ENCODE assay signal across 8 cellular contexts in genomic region chr17:60525347-60525623, GRCh38. TPM values are rescaled to one million over a fixed set of nuclear protein-coding genes. Genes with fewer than 3 reads are reported as not detected.
DNase-seq lines count a peak whose midpoint lies in the region; FAIRE-seq and TF ChIP-seq lines count a peak whose summit lies in the region.

No MANE protein-coding gene starts in this region.

- H3K4me1 Mint-ChIP-seq in MCF 10A (ENCODE audit: insufficient read depth, unreplicated experiment): peaks cover 32% of the 10 kb centered on the region

- H3K9me3 ChIP-seq in HUES48 (ENCODE audit: control insufficient read depth, insufficient read depth, low read length): no peaks in the 10 kb centered on the region
- no peaks in the 10 kb centered on the region for H3K9me3 ChIP-seq in liver (ENCODE audit: control insufficient read depth in 4 of 4, low read length in 3 of 4)
- H3K9me3 ChIP-seq in thymus (ENCODE audit: control insufficient read depth): no peaks in the 10 kb centered on the region

- TF ChIP-seq RAD21 in liver (IDR thresholded peaks at IDR 0.05): peak in 1 of 2 donors; percentile 17

- WGBS in liver: under 1% methylated on average over 8 of the region's 8 CpGs
- WGBS in thymus: under 1% methylated on average over 8 of the region's 8 CpGs

- H3K9me3 Mint-ChIP-seq in MCF 10A (ENCODE audit: unreplicated experiment): no peaks in the 10 kb centered on the region

- H3K4me1 ChIP-seq in HUES48 (ENCODE audit: control insufficient read depth, insufficient read depth, low read length): peaks cover 10% of the 10 kb centered on the region; the same call in 1 of the 2 replicates
- peaks cover 4 to 32% (median 9%) of the 10 kb centered on the region in 4 donors for H3K4me1 ChIP-seq in liver (ENCODE audit: control insufficient read depth in 4 of 4, insufficient read depth in 4 of 4, low read length in 3 of 4)
- H3K4me1 ChIP-seq in thymus (ENCODE audit: control insufficient read depth, insufficient read depth, low read length): peaks cover 12% of the 10 kb centered on the region

- no peaks in the 10 kb centered on the region for H3K27me3 Mint-ChIP-seq in MCF 10A (ENCODE audit: insufficient read depth, unreplicated experiment)

- POLR2A ChIA-PET in MCF 10A (lab: Yijun Ruan, JAX): interaction anchor here (0.7 to 6.4 kb wide), 13 partner anchors 11 to 152 kb away, joined by 3 to 113 read pairs (median 4); partner anchors contain the start of gene PPM1D

- H3K36me3 Mint-ChIP-seq in MCF 10A (ENCODE audit: insufficient read depth, unreplicated experiment): peaks cover 12% of the 10 kb centered on the region

- peak overlapping the region; percentile 90 for H3K4me3 ChIP-seq in HUES48 (ENCODE audit: low read depth, low read length)
- peak overlapping the region; percentile 62 to 92 (median 84) for H3K4me3 ChIP-seq in liver (ENCODE audit: low read depth in 1 of 3, low read length in 3 of 3)
- peak overlapping the region; percentile 69 for H3K4me3 ChIP-seq in thymus (ENCODE audit: low read length)

- peak overlapping the region; percentile 91 for H3K4me3 Mint-ChIP-seq in MCF 10A (ENCODE audit: unreplicated experiment)

- no peak for FAIRE-seq in D721Med (lab: Jason Lieb, UNC)

- intact Hi-C loops in MCF 10A (cut with micrococcal nuclease): loop anchor here (1.0 to 2.0 kb wide), 2 partner anchors 44 to 76 kb away; partner anchors contain the start of gene PPM1D

- H3K27me3 ChIP-seq in HUES48 (ENCODE audit: control insufficient read depth, insufficient read depth, low read length): no peaks in the 10 kb centered on the region
- H3K27me3 ChIP-seq in liver (ENCODE audit: control insufficient read depth in 4 of 4, insufficient read depth in 4 of 4, low read length in 3 of 4): no peaks in the 10 kb centered on the region
- H3K27me3 ChIP-seq in thymus (ENCODE audit: control insufficient read depth, insufficient read depth): no peaks in the 10 kb centered on the region

- DNase-seq in ELR (ENCODE audit: low read depth): peak; percentile 37
- DNase-seq in MCF 10A (ENCODE audit: unreplicated experiment): no peak
- DNase-seq in HCEC 1CT: no peak
- DNase-seq in NAMALWA (ENCODE audit: low spot score): no peak
- DNase-seq in D721Med (ENCODE audit: insufficient read length, low spot score): no peak

- no TSS peak for BruUV-seq in MCF 10A (replicated peaks; lab: Mats Ljungman, UMichigan)

- H3K36me3 ChIP-seq in HUES48 (ENCODE audit: control insufficient read depth, insufficient read depth, low read length): peaks cover 9% of the 10 kb centered on the region; the same call in 1 of the 2 replicates
- H3K36me3 ChIP-seq in liver (ENCODE audit: control insufficient read depth in 4 of 4, insufficient read depth in 3 of 4, low read depth in 1 of 4, low read length in 3 of 4): no peaks in the 10 kb centered on the region
- H3K36me3 ChIP-seq in thymus (ENCODE audit: control insufficient read depth, insufficient read depth): no peaks in the 10 kb centered on the region

- peak overlapping the region; percentile 96 for H3K27ac ChIP-seq in HUES48 (ENCODE audit: low read depth, low read length)
- H3K27ac ChIP-seq in liver (ENCODE audit: low read depth in 1 of 2, low read length in 2 of 2): peak overlapping the region; percentile 93 to 99
- H3K27ac ChIP-seq in thymus (ENCODE audit: low read depth): peak overlapping the region; percentile 98

- peak overlapping the region; percentile 98 for H3K27ac Mint-ChIP-seq in MCF 10A (ENCODE audit: low read depth, unreplicated experiment)

- CTCF ChIA-PET in MCF 10A (lab: Yijun Ruan, JAX): interaction anchor here (0.7 to 0.8 kb wide), 2 partner anchors 46 to 49 kb away, joined by 4 read pairs; no protein-coding TSS in a partner anchor

- TF ChIP-seq CTCF in MCF 10A (IDR thresholded peaks at IDR 0.05; ENCODE audit: unreplicated experiment) (no peak), liver (IDR thresholded peaks at IDR 0.05; ENCODE audit: low read depth, low read length, missing input control) (no peak), D721Med (IDR thresholded peaks at IDR 0.05; ENCODE audit: insufficient read depth, missing control alignments) (no peak)

- H3K9ac ChIP-seq in HUES48 (ENCODE audit: low read depth, low read length) (peak overlapping the region; percentile 92), liver (ENCODE audit: low read depth in 1 of 2, low read length in 2 of 2) (peak overlapping the region; percentile 89 to 92)

TF ChIP-seq in liver, 16 proteins besides CTCF, POLR2A, EP300 and RAD21:
- TF ChIP-seq REST (IDR thresholded peaks at IDR 0.05) (no peak), FOXA2 (IDR thresholded peaks at IDR 0.05) (no peak), HNF4G (IDR thresholded peaks at IDR 0.05) (no peak), FOXA1 (IDR thresholded peaks at IDR 0.05) (no peak), JUND (IDR thresholded peaks at IDR 0.05) (no peak), HNF4A (conservative IDR thresholded peaks at IDR 0.05) (no peak), YY1 (IDR thresholded peaks at IDR 0.05) (no peak), RXRA (IDR thresholded peaks at IDR 0.05) (no peak), EGR1 (IDR thresholded peaks at IDR 0.05; ENCODE audit: low read depth in 2 of 2) (no peak), SP1 (IDR thresholded peaks at IDR 0.05) (no peak), MAX (IDR thresholded peaks at IDR 0.05) (no peak), GABPA (IDR thresholded peaks at IDR 0.05 in 1 of 2, conservative IDR thresholded peaks at IDR 0.05 in 1 of 2) (no peak), NR2F2 (IDR thresholded peaks at IDR 0.05) (no peak), ZBTB33 (IDR thresholded peaks at IDR 0.05) (no peak), TAF1 (conservative IDR thresholded peaks at IDR 0.05) (no peak), ATF3 (IDR thresholded peaks at IDR 0.05) (no peak)

RNA-seq across cellular contexts. Expression of gene APPBP2, which starts 0.8 kb away (rescaled TPM):
- 33.1 and 39.6 TPM in 2 replicates for total RNA-seq in MCF 10A (2022)
- 10 to 100 TPM; 12.6 to 17.3 TPM for total RNA-seq in liver
- polyA plus RNA-seq in liver: 1 to 10 TPM; 4.6 to 5.9 TPM
- 11.4 TPM for polyA plus RNA-seq in thymus
